22 cellular contexts compared by ENCODE assay signal in the genomic region with DNA sequence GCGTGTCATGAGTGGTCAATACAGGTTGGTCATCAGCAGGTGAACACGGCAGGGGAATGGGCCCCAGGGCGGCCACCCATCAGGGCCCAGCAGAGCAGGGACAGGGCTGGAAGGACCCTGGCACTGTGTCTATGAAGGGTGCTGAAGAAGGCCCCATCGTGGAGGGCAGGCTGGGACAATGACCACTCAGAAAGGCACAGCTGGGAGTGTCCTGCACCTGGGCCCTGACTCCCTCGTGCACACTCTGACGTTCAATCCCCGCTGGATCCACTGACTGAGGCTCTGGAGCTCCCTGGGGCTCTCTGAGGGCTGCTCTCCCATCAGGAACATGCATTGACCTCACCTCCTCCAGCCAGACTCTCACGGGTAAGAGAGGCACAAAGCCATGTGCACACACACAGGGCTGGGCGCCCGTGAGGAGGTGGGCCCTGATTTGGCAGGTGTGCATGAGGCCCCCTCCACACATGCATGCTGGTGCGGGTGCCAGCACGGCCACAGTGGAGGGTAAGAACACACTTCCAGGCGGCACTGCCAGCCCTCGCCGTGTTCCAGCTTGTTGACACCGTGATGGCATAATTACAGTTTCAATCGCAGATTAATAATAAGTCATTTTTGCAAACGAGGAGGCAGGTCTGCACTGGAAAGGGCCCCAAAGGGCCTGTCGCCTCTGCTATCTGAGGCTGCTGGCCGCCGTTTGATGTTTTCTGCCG. TPM values are rescaled to one million over a fixed set of nuclear protein-coding genes. Genes with fewer than 3 reads are reported as not detected.
DNase-seq lines count a peak whose midpoint lies in the region; ATAC-seq and TF ChIP-seq lines count a peak whose summit lies in the region.
"Had no signal": no experiment of that assay in that cellular context is flagged by ENCODE, and none has a peak within 500 bp of the region (broad histone marks: within the 10 kb centered on the region; RNA-seq: fewer than 3 reads in every experiment).

No MANE protein-coding gene starts in this region.

- H3K27me3 ChIP-seq in foreskin keratinocyte (no peaks in the 10 kb centered on the region), spleen (replicated peaks in 1 of 7) (no peaks in the 10 kb centered on the region)
- H3K27me3 ChIP-seq: BE2C, uterus had no signal

- H3K4me1 ChIP-seq in foreskin keratinocyte (peaks cover 3% of the 10 kb centered on the region), spleen (peaks cover 0 to 39% (median 15%) of the 10 kb centered on the region in 6 donors)
- H3K4me1 ChIP-seq: BE2C, HAP-1 had no signal

- intact Hi-C loops in spleen (cut with DNase I; ENCODE audit: low total_unique reads), result no loop called here

- H3K27ac ChIP-seq in foreskin keratinocyte (no peak overlapping the region), spleen (no peak overlapping the region)
- H3K27ac ChIP-seq: uterus had no signal

- TF ChIP-seq POLR2A in spleen (IDR thresholded peaks at IDR 0.05) (no peak), erythroblast (IDR thresholded peaks at IDR 0.05; ENCODE audit: low read length) (no peak)

- H3K36me3 Mint-ChIP-seq in activated naive CD8-positive, alpha-beta T cell treated with anti-CD3 and anti-CD28 coated beads, Interleukin-2, amount 10 ng/mL, durations not matched to agents 7 days and 5 days, result no peaks in the 10 kb centered on the region
- no peaks in the 10 kb centered on the region for H3K36me3 Mint-ChIP-seq in activated naive CD8-positive, alpha-beta T cell treated with anti-CD3 and anti-CD28 coated beads, Interleukin-2, amount 50 U/mL, for 24 hours (ENCODE audit: low read depth)
- no peaks in the 10 kb centered on the region for H3K36me3 Mint-ChIP-seq in T-helper 17 cell (ENCODE audit: low read depth)
- no peaks in the 10 kb centered on the region for H3K36me3 Mint-ChIP-seq in progenitor cell of endocrine pancreas (ENCODE audit: insufficient read depth)

- no peaks in the 10 kb centered on the region for H3K27me3 Mint-ChIP-seq in activated naive CD8-positive, alpha-beta T cell treated with anti-CD3 and anti-CD28 coated beads, Interleukin-2, amount 10 ng/mL, durations not matched to agents 7 days and 5 days
- no peaks in the 10 kb centered on the region for H3K27me3 Mint-ChIP-seq in activated naive CD8-positive, alpha-beta T cell treated with anti-CD3 and anti-CD28 coated beads, Interleukin-2, amount 50 U/mL, for 24 hours
- H3K27me3 Mint-ChIP-seq in T-helper 17 cell, result no peaks in the 10 kb centered on the region
- no peaks in the 10 kb centered on the region for H3K27me3 Mint-ChIP-seq in progenitor cell of endocrine pancreas
- H3K27me3 Mint-ChIP-seq: central memory CD8-positive, alpha-beta T cell had no signal

- H3K4me1 Mint-ChIP-seq in activated naive CD8-positive, alpha-beta T cell treated with anti-CD3 and anti-CD28 coated beads, Interleukin-2, amount 10 ng/mL, durations not matched to agents 7 days and 5 days, result peaks cover 14% of the 10 kb centered on the region
- peaks cover 13% of the 10 kb centered on the region for H3K4me1 Mint-ChIP-seq in activated naive CD8-positive, alpha-beta T cell treated with anti-CD3 and anti-CD28 coated beads, Interleukin-2, amount 50 U/mL, for 24 hours
- peaks cover 17% of the 10 kb centered on the region for H3K4me1 Mint-ChIP-seq in T-helper 17 cell
- peaks cover 21% of the 10 kb centered on the region for H3K4me1 Mint-ChIP-seq in progenitor cell of endocrine pancreas (ENCODE audit: low read depth)

- no peak overlapping the region for H3K27ac Mint-ChIP-seq in activated naive CD8-positive, alpha-beta T cell treated with anti-CD3 and anti-CD28 coated beads, Interleukin-2, amount 10 ng/mL, durations not matched to agents 7 days and 5 days
- H3K27ac Mint-ChIP-seq in activated naive CD8-positive, alpha-beta T cell treated with anti-CD3 and anti-CD28 coated beads, Interleukin-2, amount 50 U/mL, for 24 hours, result no peak overlapping the region
- H3K27ac Mint-ChIP-seq in T-helper 17 cell (no peak overlapping the region), progenitor cell of endocrine pancreas (no peak overlapping the region)

- H3K36me3 ChIP-seq in spleen, result no peaks in the 10 kb centered on the region
- H3K36me3 ChIP-seq: BE2C, HAP-1, uterus had no signal

- TF ChIP-seq CTCF in foreskin keratinocyte (conservative IDR thresholded peaks at IDR 0.05), result no peak
- no peak for TF ChIP-seq CTCF in spleen (IDR thresholded peaks at IDR 0.05 in 8 of 11, conservative IDR thresholded peaks at IDR 0.05 in 3 of 11)
- TF ChIP-seq CTCF in progenitor cell of endocrine pancreas (IDR thresholded peaks at IDR 0.05; ENCODE audit: unreplicated experiment), result no peak

- no peak overlapping the region for H3K4me3 ChIP-seq in spleen
- H3K4me3 ChIP-seq: A549, HAP-1, uterus had no signal

- POLR2A ChIA-PET in activated naive CD8-positive, alpha-beta T cell treated with anti-CD3 and anti-CD28 coated beads, Interleukin-2, amount 10 ng/mL, durations not matched to agents 7 days and 5 days (lab: Charles Lee), result no interaction called here

- no peaks in the 10 kb centered on the region for H3K9me3 ChIP-seq in spleen
- H3K9me3 ChIP-seq in T-helper 17 cell (ENCODE audit: control insufficient read depth, low read length, poor library complexity, severe bottlenecking), result no peaks in the 10 kb centered on the region
- H3K9me3 ChIP-seq: A549, BE2C, HAP-1, SK-N-SH, uterus had no signal

- no peak for ATAC-seq in activated naive CD8-positive, alpha-beta T cell treated with anti-CD3 and anti-CD28 coated beads, Interleukin-2, amount 10 ng/mL, durations not matched to agents 7 days and 5 days (ENCODE audit: low read depth)
- ATAC-seq in activated naive CD8-positive, alpha-beta T cell treated with anti-CD3 and anti-CD28 coated beads, Interleukin-2, amount 50 U/mL, for 24 hours, result no peak
- peak; percentile 45 for ATAC-seq in foreskin keratinocyte
- no peak for ATAC-seq in T-helper 17 cell
- ATAC-seq: A549 had no signal

- H3K9me3 Mint-ChIP-seq in activated naive CD8-positive, alpha-beta T cell treated with anti-CD3 and anti-CD28 coated beads, Interleukin-2, amount 10 ng/mL, durations not matched to agents 7 days and 5 days, result no peaks in the 10 kb centered on the region
- no peaks in the 10 kb centered on the region for H3K9me3 Mint-ChIP-seq in activated naive CD8-positive, alpha-beta T cell treated with anti-CD3 and anti-CD28 coated beads, Interleukin-2, amount 50 U/mL, for 24 hours
- no peaks in the 10 kb centered on the region for H3K9me3 Mint-ChIP-seq in progenitor cell of endocrine pancreas (ENCODE audit: low read depth)
- H3K9me3 Mint-ChIP-seq: central memory CD8-positive, alpha-beta T cell had no signal

- WGBS in spleen, 5 donors, result 88 to 97% (median 94%) methylated on average over 19 to 22 of the region's 22 CpGs

- peak; percentile 21 for DNase-seq in activated naive CD8-positive, alpha-beta T cell treated with anti-CD3 and anti-CD28 coated beads, Interleukin-2, amount 10 ng/mL, durations not matched to agents 7 days and 5 days
- no peak for DNase-seq in activated naive CD8-positive, alpha-beta T cell treated with anti-CD3 and anti-CD28 coated beads, Interleukin-2, amount 50 U/mL, for 24 hours
- DNase-seq in NCI-H345 treated with DMSO at 0.1 percent for 48 hours (lab: John Stamatoyannopoulos, UW; ENCODE audit: unreplicated experiment), result peak; percentile 24
- DNase-seq in foreskin keratinocyte, result peak in 1 of 2 donors; percentile 29
- DNase-seq in spleen, result peak; percentile 69
- DNase-seq in T-helper 17 cell, result no peak
- no peak for DNase-seq in progenitor cell of endocrine pancreas (ENCODE audit: low spot score, unreplicated experiment)
- DNase-seq in erythroblast (lab: John Stamatoyannopoulos, UW), result no peak
- DNase-seq: activated CD4-positive, alpha-beta T cell treated with anti-CD3 and anti-CD28 coated beads, Interleukin-2, amount 50 U/mL, for 4 hours; amygdala; BE2C; effector CD8-positive, alpha-beta T cell; EL; NCI-H1436; NCI-H446; SK-N-SH; stimulated activated CD4-positive, alpha-beta T cell treated with anti-CD3 and anti-CD28 coated beads, Interleukin-12 subunit alpha, Interleukin-12 subunit beta, amount 100 ng/mL, for 4 hours; substantia nigra; uterus had no signal

- H3K4me3 Mint-ChIP-seq in activated naive CD8-positive, alpha-beta T cell treated with anti-CD3 and anti-CD28 coated beads, Interleukin-2, amount 10 ng/mL, durations not matched to agents 7 days and 5 days, result no peak overlapping the region
- H3K4me3 Mint-ChIP-seq in activated naive CD8-positive, alpha-beta T cell treated with anti-CD3 and anti-CD28 coated beads, Interleukin-2, amount 50 U/mL, for 24 hours, result no peak overlapping the region
- H3K4me3 Mint-ChIP-seq in T-helper 17 cell, result no peak overlapping the region
- no peak overlapping the region for H3K4me3 Mint-ChIP-seq in progenitor cell of endocrine pancreas (ENCODE audit: low read depth)
- H3K4me3 Mint-ChIP-seq: central memory CD8-positive, alpha-beta T cell had no signal

RNA-seq across cellular contexts. Expression of a gene that starts 58.5 kb away (rescaled TPM):
- total RNA-seq in activated naive CD8-positive, alpha-beta T cell treated with anti-CD3 and anti-CD28 coated beads, Interleukin-2, amount 10 ng/mL, durations not matched to agents 7 days and 5 days, result 10 to 100 TPM; 26.8 to 30.1 TPM
- 7.2 and 10.5 TPM in 2 replicates for total RNA-seq in foreskin keratinocyte
- 4.3 and 5.2 TPM in 2 replicates for polyA plus RNA-seq in foreskin keratinocyte
- 10 to 100 TPM; 14.3 to 21.2 (median 16.2) TPM for total RNA-seq in spleen
- 1 to 10 TPM; 2.5 to 5.4 (median 4.6) TPM for polyA plus RNA-seq in spleen
- 100 to 1,000 TPM; 161 to 181 TPM for total RNA-seq in T-helper 17 cell
- total RNA-seq in progenitor cell of endocrine pancreas, result 24.3 and 27.8 TPM in 2 replicates

Comparison
In these comparisons a context has a peak if more than half of its experiments do, and no peak if none do; other contexts are left out.
1. DNase-seq: peak in activated naive CD8-positive, alpha-beta T cell treated with anti-CD3 and anti-CD28 coated beads, Interleukin-2, amount 10 ng/mL, durations not matched to agents 7 days and 5 days (single experiment), NCI-H345 treated with DMSO at 0.1 percent for 48 hours (single experiment) and spleen (single experiment); none in activated naive CD8-positive, alpha-beta T cell treated with anti-CD3 and anti-CD28 coated beads, Interleukin-2, amount 50 U/mL, for 24 hours (single experiment), T-helper 17 cell (0 of 3), progenitor cell of endocrine pancreas (single experiment) and erythroblast (0 of 2).